Comparison of ENCODE assay signal across 11 cellular contexts in genomic region chr7:7713730-7714129, GRCh38.
"Had no signal": no experiment of that assay in that cellular context is flagged by ENCODE, and none has a peak within 500 bp of the region (broad histone marks: within the 10 kb centered on the region; RNA-seq: fewer than 3 reads in every experiment).

No MANE protein-coding gene starts in this region.

- FAIRE-seq: H1, HepG2 had no signal

- H3K27ac ChIP-seq: HL-60, KMS-11 had no signal

- H3K27ac Mint-ChIP-seq: GM23338, HFFc6 had no signal

- H3K27me3 Mint-ChIP-seq: IgD-negative memory B cell had no signal

- H3K9ac ChIP-seq: KMS-11 had no signal

- H3K9me3 ChIP-seq: HAP-1 had no signal

- H3K4me3 ChIP-seq: GM23338, HAP-1 had no signal

- DNase-seq: H7, HFFc6, KBM-7 had no signal

- ATAC-seq: GM23338, HCT116, HepG2 had no signal

- H3K4me3 Mint-ChIP-seq: GM23338, HFFc6 had no signal

- H3K4me2 ChIP-seq: GM23338, KMS-11 had no signal

- H2AFZ ChIP-seq: GM23338 had no signal

- H3K36me3 ChIP-seq: HAP-1 had no signal
